In genomic region chr1:150763631-150764223, GRCh38 we compare ENCODE assay signal across 12 cellular contexts. TPM values are rescaled to one million over a fixed set of nuclear protein-coding genes. Genes with fewer than 3 reads are reported as not detected.
A peak's percentile ranks its signal among the peaks of the same experiment; 100 is the strongest.
DNase-seq lines count a peak whose midpoint lies in the region; ATAC-seq and TF ChIP-seq lines count a peak whose summit lies in the region.
"Had no signal": no experiment of that assay in that cellular context is flagged by ENCODE, and none has a peak within 500 bp of the region (broad histone marks: within the 10 kb centered on the region; RNA-seq: fewer than 3 reads in every experiment).

No MANE protein-coding gene starts in this region.

- no peak overlapping the region for H2AFZ ChIP-seq in IMR-90 (replicated peaks; ENCODE audit: low read length, poor library complexity)

- H3K79me1 ChIP-seq in IMR-90 (ENCODE audit: low read depth in 1 of 2, low read length in 2 of 2): no peaks in the 10 kb centered on the region

- WGBS in IMR-90 (ENCODE audit: extremely low coverage in 2 of 2, insufficient read length in 1 of 2), 2 experiments: 50% methylated on average over 1 of the region's 3 CpGs; no CpG with 5 or more reads in 1 of the 2 experiments

- H3K4me1 Mint-ChIP-seq in CD8-positive, alpha-beta T cell (ENCODE audit: low read depth): peaks cover 52% of the 10 kb centered on the region
- peaks cover 43% of the 10 kb centered on the region for H3K4me1 Mint-ChIP-seq in activated T-helper 1 cell treated with anti-CD3 and anti-CD28 coated beads, Interleukin-12 subunit alpha, Interleukin-12 subunit beta, Interleukin-2, Interleukin-4 antibody, amounts not matched to agents 30 ng/mL and 10 ng/mL and 1 ng/mL, durations not matched to agents 14 hours and 24 hours and 36 hours (ENCODE audit: low read depth)
- H3K4me1 Mint-ChIP-seq in naive B cell: peaks cover 53 to 65% (median 65%) of the 10 kb centered on the region in 3 donors

- no peaks in the 10 kb centered on the region; the same call in 1 of the 2 replicates for H4K20me1 ChIP-seq in IMR-90 (ENCODE audit: insufficient read depth, low read length)

- peak overlapping the region; percentile 8 for H2AK9ac ChIP-seq in IMR-90 (replicated peaks; ENCODE audit: low read depth, low read length, poor library complexity)

- peak overlapping the region; percentile 30; the same call in 1 of the 2 replicates for H3K18ac ChIP-seq in IMR-90 (ENCODE audit: low read depth, low read length)

- no peak overlapping the region for H3K9ac ChIP-seq in IMR-90 (ENCODE audit: low read depth, low read length)

- POLR2A ChIA-PET in CD8-positive, alpha-beta T cell (lab: Charles Lee): no interaction called here
- POLR2A ChIA-PET in IMR-90 (lab: Charles Lee; ENCODE audit: unreplicated experiment): no interaction called here

- H3K4me2 ChIP-seq in IMR-90 (ENCODE audit: low read depth, low read length): no peak overlapping the region

- no peaks in the 10 kb centered on the region for H3K27me3 ChIP-seq in CD8-positive, alpha-beta T cell (ENCODE audit: insufficient read depth, low read length)
- H3K27me3 ChIP-seq in IMR-90 (ENCODE audit: control insufficient read depth, insufficient read depth, low read length): no peaks in the 10 kb centered on the region
- no peaks in the 10 kb centered on the region for H3K27me3 ChIP-seq in brain microvascular endothelial cell (replicated peaks)

- TF ChIP-seq CTCF in CD8-positive, alpha-beta T cell (IDR thresholded peaks at IDR 0.05): no peak
- TF ChIP-seq CTCF in IMR-90 (conservative IDR thresholded peaks at IDR 0.05; ENCODE audit: low read depth, low read length) (no peak), GM10266 (IDR thresholded peaks at IDR 0.05; ENCODE audit: control insufficient read depth, insufficient read depth, low read depth, missing control alignments) (no peak), brain microvascular endothelial cell (IDR thresholded peaks at IDR 0.05; ENCODE audit: low read depth, low read length, missing control alignments) (no peak)

- no peak for TF ChIP-seq POLR2A in IMR-90 (IDR thresholded peaks at IDR 0.05; ENCODE audit: low read depth, low read length)

- no peak for DNase-seq in CD8-positive, alpha-beta T cell
- DNase-seq in IMR-90: peak; percentile 15
- no peak for DNase-seq in activated T-helper 1 cell treated with anti-CD3 and anti-CD28 coated beads, Interleukin-12 subunit alpha, Interleukin-12 subunit beta, Interleukin-2, Interleukin-4 antibody, amounts not matched to agents 30 ng/mL and 10 ng/mL and 1 ng/mL, durations not matched to agents 14 hours and 24 hours and 36 hours (ENCODE audit: low spot score)
- peak; percentile 35 for DNase-seq in naive B cell
- DNase-seq in NCI-H226: no peak
- DNase-seq in GM10266 (ENCODE audit: extremely low spot score): no peak
- DNase-seq in brain microvascular endothelial cell: no peak
- DNase-seq: amniotic stem cell; NCI-H1105; stimulated activated CD4-positive, alpha-beta T cell treated with anti-CD3 and anti-CD28 coated beads, Interleukin-15, amount 100 ng/mL, for 24 hours; stimulated activated naive CD4-positive, alpha-beta T cell treated with Interleukin-2 at 50 U/mL for 16 hours had no signal

- peak overlapping the region; percentile 68 for H3K4me3 Mint-ChIP-seq in CD8-positive, alpha-beta T cell
- peak overlapping the region; percentile 42 for H3K4me3 Mint-ChIP-seq in activated T-helper 1 cell treated with anti-CD3 and anti-CD28 coated beads, Interleukin-12 subunit alpha, Interleukin-12 subunit beta, Interleukin-2, Interleukin-4 antibody, amounts not matched to agents 30 ng/mL and 10 ng/mL and 1 ng/mL, durations not matched to agents 14 hours and 24 hours and 36 hours
- peak overlapping the region; percentile 82 to 98 (median 96) for H3K4me3 Mint-ChIP-seq in naive B cell

- H3K36me3 Mint-ChIP-seq in CD8-positive, alpha-beta T cell: peaks cover 42% of the 10 kb centered on the region
- peaks cover 26% of the 10 kb centered on the region for H3K36me3 Mint-ChIP-seq in activated T-helper 1 cell treated with anti-CD3 and anti-CD28 coated beads, Interleukin-12 subunit alpha, Interleukin-12 subunit beta, Interleukin-2, Interleukin-4 antibody, amounts not matched to agents 30 ng/mL and 10 ng/mL and 1 ng/mL, durations not matched to agents 14 hours and 24 hours and 36 hours (ENCODE audit: low read depth)
- H3K36me3 Mint-ChIP-seq in naive B cell: peaks cover 13 to 25% of the 10 kb centered on the region in 2 donors

- H2BK15ac ChIP-seq in IMR-90 (ENCODE audit: low read depth, low read length): peak overlapping the region; percentile 90; the same call in 2 of the 3 replicates

- peaks cover 25% of the 10 kb centered on the region for H3K4me1 ChIP-seq in CD8-positive, alpha-beta T cell (ENCODE audit: insufficient read depth, low read length)
- peaks cover 11% of the 10 kb centered on the region for H3K4me1 ChIP-seq in IMR-90 (ENCODE audit: control insufficient read depth, insufficient read depth, low read length)

- in situ Hi-C loops in IMR-90 (cut with MboI; ENCODE audit: low sequenced_read_pairs): no loop called here
- in situ Hi-C loops in brain microvascular endothelial cell (cut with HindIII; ENCODE audit: low pct_ligation_motif_present, low sequenced_read_pairs): no loop called here

- no peaks in the 10 kb centered on the region for H3K27me3 Mint-ChIP-seq in CD8-positive, alpha-beta T cell (ENCODE audit: low read depth)
- peaks cover 6% of the 10 kb centered on the region for H3K27me3 Mint-ChIP-seq in activated T-helper 1 cell treated with anti-CD3 and anti-CD28 coated beads, Interleukin-12 subunit alpha, Interleukin-12 subunit beta, Interleukin-2, Interleukin-4 antibody, amounts not matched to agents 30 ng/mL and 10 ng/mL and 1 ng/mL, durations not matched to agents 14 hours and 24 hours and 36 hours (ENCODE audit: insufficient read depth)
- H3K27me3 Mint-ChIP-seq in naive B cell: no peaks in the 10 kb centered on the region

- H3K9me3 ChIP-seq in CD8-positive, alpha-beta T cell (ENCODE audit: low read length): no peaks in the 10 kb centered on the region
- peaks cover 3% of the 10 kb centered on the region for H3K9me3 ChIP-seq in IMR-90 (ENCODE audit: control insufficient read depth, insufficient read depth, low read length)

- H3K4me3 ChIP-seq in CD8-positive, alpha-beta T cell (ENCODE audit: low read depth, low read length): no peak overlapping the region
- H3K4me3 ChIP-seq in IMR-90 (ENCODE audit: insufficient read depth, low read depth, low read length) (no peak overlapping the region), brain microvascular endothelial cell (ENCODE audit: low read depth, low read length) (no peak overlapping the region)

- peak overlapping the region; percentile 82 for H2BK120ac ChIP-seq in IMR-90 (ENCODE audit: low read depth, low read length)

- H3K9me3 Mint-ChIP-seq in CD8-positive, alpha-beta T cell: no peaks in the 10 kb centered on the region
- H3K9me3 Mint-ChIP-seq in activated T-helper 1 cell treated with anti-CD3 and anti-CD28 coated beads, Interleukin-12 subunit alpha, Interleukin-12 subunit beta, Interleukin-2, Interleukin-4 antibody, amounts not matched to agents 30 ng/mL and 10 ng/mL and 1 ng/mL, durations not matched to agents 14 hours and 24 hours and 36 hours: peaks cover 6% of the 10 kb centered on the region
- peaks cover 0 to 4% (median 0%) of the 10 kb centered on the region in 7 donors for H3K9me3 Mint-ChIP-seq in naive B cell

- H3K36me3 ChIP-seq in CD8-positive, alpha-beta T cell (ENCODE audit: insufficient read depth, low read length): no peaks in the 10 kb centered on the region
- H3K36me3 ChIP-seq in IMR-90 (ENCODE audit: control insufficient read depth, insufficient read depth, low read length) (no peaks in the 10 kb centered on the region), brain microvascular endothelial cell (replicated peaks) (no peaks in the 10 kb centered on the region)

- peak overlapping the region; percentile 46 for H3K27ac Mint-ChIP-seq in CD8-positive, alpha-beta T cell
- H3K27ac Mint-ChIP-seq in activated T-helper 1 cell treated with anti-CD3 and anti-CD28 coated beads, Interleukin-12 subunit alpha, Interleukin-12 subunit beta, Interleukin-2, Interleukin-4 antibody, amounts not matched to agents 30 ng/mL and 10 ng/mL and 1 ng/mL, durations not matched to agents 14 hours and 24 hours and 36 hours: peak overlapping the region; percentile 10
- H3K27ac Mint-ChIP-seq in naive B cell: peak overlapping the region; percentile 2 to 98 (median 82)

- peak overlapping the region; percentile 85 for H2BK20ac ChIP-seq in IMR-90 (ENCODE audit: low read depth, low read length)

- CTCF ChIA-PET in CD8-positive, alpha-beta T cell (lab: Charles Lee): no interaction called here
- CTCF ChIA-PET in IMR-90 (lab: Yijun Ruan, JAX): interaction anchor here (1.0 to 1.3 kb wide), 2 partner anchors 49 to 71 kb away, joined by 3 to 4 read pairs; no protein-coding TSS in a partner anchor

- ATAC-seq in CD8-positive, alpha-beta T cell: no peak
- ATAC-seq in IMR-90 (ENCODE audit: low read depth): no peak; the same call in 1 of the 2 replicates
- ATAC-seq in naive B cell (ENCODE audit: low read depth in 2 of 2): peak; percentile 39 to 44
- ATAC-seq in GM18907 (IDR thresholded peaks at IDR 0.05; ENCODE audit: unreplicated experiment): no peak

- peak overlapping the region in 1 of 2 experiments; percentile 30; a peak in 1 of 4 replicates for H4K8ac ChIP-seq in IMR-90 (ENCODE audit: low read depth in 2 of 2, low read length in 2 of 2)

- no peak overlapping the region for H3K27ac ChIP-seq in CD8-positive, alpha-beta T cell (ENCODE audit: low read depth, low read length)
- H3K27ac ChIP-seq in IMR-90 (ENCODE audit: insufficient read depth, low read length): peak overlapping the region; percentile 15; the same call in 1 of the 2 replicates
- H3K27ac ChIP-seq in brain microvascular endothelial cell: no peak overlapping the region

- peak overlapping the region; percentile 21 for H2BK5ac ChIP-seq in IMR-90 (ENCODE audit: low read depth, low read length, poor library complexity, severe bottlenecking)

- H2AK5ac ChIP-seq in IMR-90 (ENCODE audit: low read depth, low read length): peak overlapping the region; percentile 71; the same call in 1 of the 2 replicates

- no peaks in the 10 kb centered on the region; the same call in 1 of the 2 replicates for H3K9me1 ChIP-seq in IMR-90 (ENCODE audit: insufficient read depth, low read length)

- BruUV-seq in IMR-90 (replicated peaks; lab: Mats Ljungman, UMichigan): no TSS peak

- H3K14ac ChIP-seq in IMR-90 (replicated peaks; ENCODE audit: low read depth, low read length): peak overlapping the region; percentile 60; the same call in 1 of the 2 replicates

- intact Hi-C loops in CD8-positive, alpha-beta T cell (cut with DNase I, micrococcal nuclease): loop anchor here (5.0 to 10.0 kb wide), 2 partner anchors 159 to 279 kb away; partner anchors contain the start of gene TARS2 (in 1 of the 2)
- intact Hi-C loops in IMR-90 (cut with micrococcal nuclease): no loop called here
- intact Hi-C loops in activated T-helper 1 cell treated with anti-CD3 and anti-CD28 coated beads, Interleukin-12 subunit alpha, Interleukin-12 subunit beta, Interleukin-2, Interleukin-4 antibody, amounts not matched to agents 30 ng/mL and 10 ng/mL and 1 ng/mL, durations not matched to agents 14 hours and 24 hours and 36 hours (cut with micrococcal nuclease): no loop called here

- dilution Hi-C loops in IMR-90 (cut with HindIII; ENCODE audit: low sequenced_read_pairs, unreplicated experiment): no loop called here

- H4K5ac ChIP-seq in IMR-90 (ENCODE audit: low read depth, low read length): peak overlapping the region; percentile 0; the same call in 1 of the 2 replicates

- peak overlapping the region; percentile 35; the same call in 1 of the 2 replicates for H3K23ac ChIP-seq in IMR-90 (ENCODE audit: low read depth, low read length)

- H4K91ac ChIP-seq in IMR-90 (ENCODE audit: insufficient read depth, low read depth, low read length): peak overlapping the region; percentile 52; the same call in 1 of the 2 replicates

- peak overlapping the region; percentile 55; the same call in 1 of the 2 replicates for H3K4ac ChIP-seq in IMR-90 (ENCODE audit: low read depth, low read length)

- no peak overlapping the region for H3K56ac ChIP-seq in IMR-90 (ENCODE audit: extremely low read depth, insufficient read depth, low read length)

- no peak for TF ChIP-seq RAD21 in IMR-90 (IDR thresholded peaks at IDR 0.05; ENCODE audit: low read length)

RNA-seq across cellular contexts. Expression of gene CTSS, which starts 1.9 kb away (rescaled TPM):
- total RNA-seq in CD8-positive, alpha-beta T cell: 10 to 100 TPM; 58.3 to 63.0 TPM
- 0.18 and 0.56 TPM in 2 replicates for total RNA-seq in IMR-90 (2012; rRNA removed)
- polyA plus RNA-seq in IMR-90 (2012; rRNA removed): 0.47 and 0.48 TPM in 2 replicates
- polyA plus RNA-seq in IMR-90 (2012; cell fraction: cytosol; rRNA removed): 0.11 and 0.39 TPM in 2 replicates
- 0.97 TPM in 1 of 2 replicates, not detected in the other for polyA plus RNA-seq in IMR-90 (2012; cell fraction: nucleus; rRNA removed; ENCODE audit: low replicate concordance)
- 31.7 and 34.2 TPM in 2 replicates for total RNA-seq in activated T-helper 1 cell treated with anti-CD3 and anti-CD28 coated beads, Interleukin-12 subunit alpha, Interleukin-12 subunit beta, Interleukin-2, Interleukin-4 antibody, amounts not matched to agents 30 ng/mL and 10 ng/mL and 1 ng/mL, durations not matched to agents 14 hours and 24 hours and 36 hours
- 100 to 1,000 TPM; 483 to 722 (median 616) TPM for polyA plus RNA-seq in naive B cell (ENCODE audit: low read depth in 6 of 6)

RNA-seq across cellular contexts. Expression of gene HORMAD1, which starts 43.0 kb away (rescaled TPM):
- total RNA-seq in CD8-positive, alpha-beta T cell: not detected
- not detected in 2 replicates for total RNA-seq in IMR-90 (2012; rRNA removed)
- polyA plus RNA-seq in IMR-90 (2012; rRNA removed): not detected in 2 replicates
- not detected in 2 replicates for polyA plus RNA-seq in IMR-90 (2012; cell fraction: cytosol; rRNA removed)
- polyA plus RNA-seq in IMR-90 (2012; cell fraction: nucleus; rRNA removed; ENCODE audit: low replicate concordance): not detected in 2 replicates
- total RNA-seq in activated T-helper 1 cell treated with anti-CD3 and anti-CD28 coated beads, Interleukin-12 subunit alpha, Interleukin-12 subunit beta, Interleukin-2, Interleukin-4 antibody, amounts not matched to agents 30 ng/mL and 10 ng/mL and 1 ng/mL, durations not matched to agents 14 hours and 24 hours and 36 hours: not detected in 2 replicates
- under 1 TPM in 1 of 6 donors, not detected in 5; 0.56 TPM for polyA plus RNA-seq in naive B cell (ENCODE audit: low read depth in 6 of 6)

RNA-seq across cellular contexts. Expression of gene CTSK, which starts 44.3 kb away (rescaled TPM):
- 10 to 100 TPM; 10.7 to 10.8 TPM for total RNA-seq in CD8-positive, alpha-beta T cell
- 4.7 and 7.7 TPM in 2 replicates for total RNA-seq in IMR-90 (2012; rRNA removed)
- polyA plus RNA-seq in IMR-90 (2012; rRNA removed): 13.2 and 15.1 TPM in 2 replicates
- polyA plus RNA-seq in IMR-90 (2012; cell fraction: cytosol; rRNA removed): 6.9 and 13.0 TPM in 2 replicates
- polyA plus RNA-seq in IMR-90 (2012; cell fraction: nucleus; rRNA removed; ENCODE audit: low replicate concordance): 8.0 and 48.9 TPM in 2 replicates
- 1.8 and 2.7 TPM in 2 replicates for total RNA-seq in activated T-helper 1 cell treated with anti-CD3 and anti-CD28 coated beads, Interleukin-12 subunit alpha, Interleukin-12 subunit beta, Interleukin-2, Interleukin-4 antibody, amounts not matched to agents 30 ng/mL and 10 ng/mL and 1 ng/mL, durations not matched to agents 14 hours and 24 hours and 36 hours
- 1 to 10 TPM in 1 of 6 donors, under 1 TPM in 3, not detected in 2; 0.18 to 1.2 (median 0.51) TPM for polyA plus RNA-seq in naive B cell (ENCODE audit: low read depth in 6 of 6)

Comparison
In these comparisons a context has a peak if more than half of its experiments do, and no peak if none do; other contexts are left out.
1. ATAC-seq: peak in naive B cell (2 of 2); none in CD8-positive, alpha-beta T cell (single experiment), IMR-90 (single experiment) and GM18907 (single experiment).
2. DNase-seq: peak in IMR-90 (single experiment) and naive B cell (single experiment); none in CD8-positive, alpha-beta T cell (0 of 7), activated T-helper 1 cell treated with anti-CD3 and anti-CD28 coated beads, Interleukin-12 subunit alpha, Interleukin-12 subunit beta, Interleukin-2, Interleukin-4 antibody, amounts not matched to agents 30 ng/mL and 10 ng/mL and 1 ng/mL, durations not matched to agents 14 hours and 24 hours and 36 hours (single experiment), NCI-H226 (single experiment), GM10266 (single experiment) and brain microvascular endothelial cell (single experiment).
3. H3K27ac Mint-ChIP-seq: peak in every context shown above with its lines; median percentile 82 in naive B cell; 46 in CD8-positive, alpha-beta T cell; 10 in activated T-helper 1 cell treated with anti-CD3 and anti-CD28 coated beads, Interleukin-12 subunit alpha, Interleukin-12 subunit beta, Interleukin-2, Interleukin-4 antibody, amounts not matched to agents 30 ng/mL and 10 ng/mL and 1 ng/mL, durations not matched to agents 14 hours and 24 hours and 36 hours.
4. H3K4me3 Mint-ChIP-seq: peak in every context shown above with its lines; median percentile 96 in naive B cell; 68 in CD8-positive, alpha-beta T cell; 42 in activated T-helper 1 cell treated with anti-CD3 and anti-CD28 coated beads, Interleukin-12 subunit alpha, Interleukin-12 subunit beta, Interleukin-2, Interleukin-4 antibody, amounts not matched to agents 30 ng/mL and 10 ng/mL and 1 ng/mL, durations not matched to agents 14 hours and 24 hours and 36 hours.
5. RNA of gene CTSS, which starts 1.9 kb away (total RNA-seq): 58.3 to 63.0 TPM in CD8-positive, alpha-beta T cell and 31.7 to 34.2 TPM in activated T-helper 1 cell treated with anti-CD3 and anti-CD28 coated beads, Interleukin-12 subunit alpha, Interleukin-12 subunit beta, Interleukin-2, Interleukin-4 antibody, amounts not matched to agents 30 ng/mL and 10 ng/mL and 1 ng/mL, durations not matched to agents 14 hours and 24 hours and 36 hours; 0.18 to 0.56 TPM in IMR-90; every median in the first group is over 10 times any median in the second.
6. intact Hi-C loops: an anchor here in CD8-positive, alpha-beta T cell (5.0 to 10.0 kb wide); none called in IMR-90 and activated T-helper 1 cell treated with anti-CD3 and anti-CD28 coated beads, Interleukin-12 subunit alpha, Interleukin-12 subunit beta, Interleukin-2, Interleukin-4 antibody, amounts not matched to agents 30 ng/mL and 10 ng/mL and 1 ng/mL, durations not matched to agents 14 hours and 24 hours and 36 hours.